In genomic region chrX:109776432-109776831, GRCh38 we compare ENCODE assay signal across 1 cellular context.
TF ChIP-seq lines count a peak whose summit lies in the region.

No MANE protein-coding gene starts in this region.

TF ChIP-seq in K562, 482 proteins besides CTCF, POLR2A, EP300 and RAD21 (continued from another document):
- TF ChIP-seq BRF1 (IDR thresholded peaks at IDR 0.05; ENCODE audit: borderline replicate concordance, extremely low read depth, insufficient read length) (no peak), RBM14 (IDR thresholded peaks at IDR 0.05; ENCODE audit: borderline replicate concordance, insufficient read depth, low read depth, low read length) (no peak), ZNF644 (tag; IDR thresholded peaks at IDR 0.05; ENCODE audit: low read depth) (no peak), RBM25 (IDR thresholded peaks at IDR 0.05; ENCODE audit: low read depth, low read length, severe bottlenecking) (peak; percentile 93), FOXA1 (IDR thresholded peaks at IDR 0.05; ENCODE audit: borderline replicate concordance) (no peak), ARID2 (IDR thresholded peaks at IDR 0.05) (no peak), CHD2 (IDR thresholded peaks at IDR 0.05; ENCODE audit: low read depth, low read length) (no peak), ILK (tag; IDR thresholded peaks at IDR 0.05; ENCODE audit: borderline replicate concordance, low read depth) (no peak), RNF2 (IDR thresholded peaks at IDR 0.05) (no peak), ZNF77 (CRISPR knock-in tag; IDR thresholded peaks at IDR 0.05) (no peak), PHF20 (IDR thresholded peaks at IDR 0.05; ENCODE audit: partially characterized antibody) (no peak)
- TF ChIP-seq, protein P1, sequence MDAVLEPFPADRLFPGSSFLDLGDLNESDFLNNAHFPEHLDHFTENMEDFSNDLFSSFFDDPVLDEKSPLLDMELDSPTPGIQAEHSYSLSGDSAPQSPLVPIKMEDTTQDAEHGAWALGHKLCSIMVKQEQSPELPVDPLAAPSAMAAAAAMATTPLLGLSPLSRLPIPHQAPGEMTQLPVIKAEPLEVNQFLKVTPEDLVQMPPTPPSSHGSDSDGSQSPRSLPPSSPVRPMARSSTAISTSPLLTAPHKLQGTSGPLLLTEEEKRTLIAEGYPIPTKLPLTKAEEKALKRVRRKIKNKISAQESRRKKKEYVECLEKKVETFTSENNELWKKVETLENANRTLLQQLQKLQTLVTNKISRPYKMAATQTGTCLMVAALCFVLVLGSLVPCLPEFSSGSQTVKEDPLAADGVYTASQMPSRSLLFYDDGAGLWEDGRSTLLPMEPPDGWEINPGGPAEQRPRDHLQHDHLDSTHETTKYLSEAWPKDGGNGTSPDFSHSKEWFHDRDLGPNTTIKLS (IDR thresholded peaks at IDR 0.05; ENCODE audit: borderline replicate concordance, low read depth), result no peak
